ENCODE assay signal across 1 cellular context in the genomic region with DNA sequence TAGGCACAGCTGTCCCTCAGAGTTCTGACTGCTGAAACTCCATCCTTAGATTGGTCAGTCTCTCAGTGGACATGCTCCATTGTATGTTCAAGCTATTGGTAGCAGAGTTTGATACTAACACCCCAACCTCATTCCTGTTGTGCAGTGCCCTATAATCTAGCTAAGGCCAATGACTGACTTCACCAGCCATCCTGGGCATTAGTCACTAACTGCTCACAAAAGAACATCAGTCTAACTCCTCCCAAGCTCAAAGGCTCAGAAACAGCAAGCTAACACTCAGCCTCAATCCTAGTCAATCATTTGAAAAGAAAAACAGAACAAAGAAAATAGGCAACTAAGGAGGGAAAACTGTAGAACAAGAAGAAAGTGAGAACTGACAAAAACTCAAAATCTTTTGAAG.
TF ChIP-seq lines count a peak whose summit lies in the region.

No MANE protein-coding gene starts in this region.

TF ChIP-seq in SK-N-SH, 30 proteins besides CTCF, POLR2A, EP300 and RAD21 (continued from another document):
- TF ChIP-seq, protein P1, sequence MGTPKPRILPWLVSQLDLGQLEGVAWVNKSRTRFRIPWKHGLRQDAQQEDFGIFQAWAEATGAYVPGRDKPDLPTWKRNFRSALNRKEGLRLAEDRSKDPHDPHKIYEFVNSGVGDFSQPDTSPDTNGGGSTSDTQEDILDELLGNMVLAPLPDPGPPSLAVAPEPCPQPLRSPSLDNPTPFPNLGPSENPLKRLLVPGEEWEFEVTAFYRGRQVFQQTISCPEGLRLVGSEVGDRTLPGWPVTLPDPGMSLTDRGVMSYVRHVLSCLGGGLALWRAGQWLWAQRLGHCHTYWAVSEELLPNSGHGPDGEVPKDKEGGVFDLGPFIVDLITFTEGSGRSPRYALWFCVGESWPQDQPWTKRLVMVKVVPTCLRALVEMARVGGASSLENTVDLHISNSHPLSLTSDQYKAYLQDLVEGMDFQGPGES (IDR thresholded peaks at IDR 0.05; ENCODE audit: low read depth, low read length) = no peak
- TF ChIP-seq RCOR1 (IDR thresholded peaks at IDR 0.05; ENCODE audit: low read length) (no peak), CHD2 (IDR thresholded peaks at IDR 0.05; ENCODE audit: low read length, partially characterized antibody) (no peak)
TF ChIP-seq in SK-N-SH: peak in this region for 0.
